8 cellular contexts compared by ENCODE assay signal in the genomic region with DNA sequence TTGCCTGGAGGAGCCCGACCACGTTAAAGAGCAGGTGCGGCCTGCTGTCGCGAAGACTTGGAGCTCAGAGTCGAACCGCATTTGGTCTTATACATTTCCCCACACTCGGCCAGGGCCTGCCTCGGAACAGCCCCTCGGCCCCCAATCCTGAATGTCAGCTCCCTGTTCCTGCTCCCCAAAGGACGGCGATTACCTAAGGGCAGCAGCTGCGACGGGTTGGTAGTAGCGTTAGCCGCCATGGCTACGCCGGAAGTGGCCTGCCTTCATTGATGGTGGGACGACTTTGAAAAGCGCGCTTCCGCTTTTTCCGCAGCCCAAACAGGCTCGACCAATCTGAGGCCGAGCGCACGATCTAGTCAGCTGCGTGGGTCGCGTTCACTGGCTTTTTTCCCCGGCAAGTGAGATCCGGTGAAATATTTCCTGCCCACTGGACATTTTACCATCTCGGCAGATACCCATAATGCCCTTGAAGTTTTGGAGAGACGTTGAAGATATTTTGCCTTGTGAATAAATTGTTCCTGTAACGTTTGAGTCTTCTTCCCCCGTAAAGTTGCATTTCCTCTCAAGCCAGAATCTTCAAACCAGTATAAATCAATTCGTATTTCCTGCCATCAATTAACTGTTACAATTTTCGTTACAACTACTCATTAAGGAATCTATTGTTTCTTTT. TPM values are rescaled to one million over a fixed set of nuclear protein-coding genes. Genes with fewer than 3 reads are reported as not detected.
DNase-seq lines count a peak whose midpoint lies in the region; ATAC-seq and TF ChIP-seq lines count a peak whose summit lies in the region.

A gene (minus strand): TSS at position 254 of the 670 bp plus-strand sequence. CDS start 15 bp downstream, at position 239.

- peak within 1 kb of the TSS; percentile 91 for H3K4me3 ChIP-seq in AG10803 (ENCODE audit: low read length)

- H3K9me3 Mint-ChIP-seq in chondrocyte (ENCODE audit: low read depth): no peaks in the 10 kb centered on the region

- peaks cover 5% of the 10 kb centered on the region for H3K36me3 Mint-ChIP-seq in chondrocyte (ENCODE audit: low read depth)

- peak; percentile 81 for TF ChIP-seq POLR2A in GM19193 (IDR thresholded peaks at IDR 0.05; ENCODE audit: extremely low read depth, insufficient read depth, insufficient read length)

- DNase-seq in AG10803 (ENCODE audit: low read depth): peak; percentile 95
- DNase-seq in NCI-H510A treated with DMSO at 0.1 percent for 48 hours (lab: John Stamatoyannopoulos, UW): peak; percentile 91
- DNase-seq in activated CD4-positive, alpha-beta T cell treated with anti-CD3 and anti-CD28 coated beads for 24 hours (ENCODE audit: low read depth in 2 of 2): peak; percentile 76 to 79
- peak; percentile 96 for DNase-seq in chondrocyte (ENCODE audit: low spot score)
- DNase-seq in kidney tubule cell (ENCODE audit: low spot score): peak; percentile 95
- DNase-seq in stimulated activated CD4-positive, alpha-beta T cell treated with anti-CD3 and anti-CD28 coated beads, Interleukin-1b, Interleukin-23, amount 100 ng/mL, for 24 hours (ENCODE audit: low read depth in 4 of 4, low spot score in 1 of 4): peak; percentile 66 to 82 (median 74)

- no peaks in the 10 kb centered on the region for H3K27me3 Mint-ChIP-seq in chondrocyte (ENCODE audit: low read depth)

- peak within 1 kb of the TSS; percentile 81 for H3K27ac Mint-ChIP-seq in chondrocyte (ENCODE audit: unreplicated experiment)

- H3K4me3 Mint-ChIP-seq in chondrocyte (ENCODE audit: unreplicated experiment): peak within 1 kb of the TSS; percentile 74

- peaks cover 25% of the 10 kb centered on the region for H3K4me1 Mint-ChIP-seq in chondrocyte (ENCODE audit: low read depth)

- peak; percentile 89 for ATAC-seq in HG03439 (IDR thresholded peaks at IDR 0.05; ENCODE audit: unreplicated experiment)

- TF ChIP-seq CTCF in AG10803 (conservative IDR thresholded peaks at IDR 0.05; ENCODE audit: low read length) (no peak), chondrocyte (IDR thresholded peaks at IDR 0.05) (no peak)

RNA-seq across cellular contexts. Expression of the gene that starts here (rescaled TPM):
- total RNA-seq in chondrocyte: 27.5 to 51.3 TPM (median 32.7 TPM) in 3 replicates

Comparison
In these comparisons a context has a peak if more than half of its experiments do, and no peak if none do; other contexts are left out.
1. Peak in every context shown above with its lines: DNase-seq, ATAC-seq and H3K4me3 ChIP-seq.